Comparison of ENCODE assay signal across 25 cellular contexts in the genomic region with DNA sequence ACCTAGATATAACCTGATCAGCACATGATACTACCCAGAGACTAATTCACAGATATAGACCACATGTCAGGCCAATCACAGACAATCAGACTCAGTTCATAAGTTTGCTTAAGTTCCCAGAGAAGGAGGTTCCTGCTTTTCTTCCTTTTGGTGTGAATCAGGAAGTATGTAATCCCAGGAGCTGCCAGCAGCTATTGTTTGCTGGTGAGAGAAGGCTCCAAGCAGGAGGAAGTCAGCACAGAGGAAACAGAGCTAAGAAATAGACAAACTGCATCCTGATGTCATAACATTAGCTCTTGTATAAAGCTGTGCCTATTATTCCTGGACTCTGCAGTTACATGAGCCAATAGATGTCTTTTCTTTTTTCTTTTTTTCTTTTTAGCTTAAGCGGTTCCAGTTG. TPM values are rescaled to one million over a fixed set of nuclear protein-coding genes. Genes with fewer than 3 reads are reported as not detected.
A peak's percentile ranks its signal among the peaks of the same experiment; 100 is the strongest.
DNase-seq lines count a peak whose midpoint lies in the region; ATAC-seq, FAIRE-seq and TF ChIP-seq lines count a peak whose summit lies in the region.
"Had no signal": no experiment of that assay in that cellular context is flagged by ENCODE, and none has a peak within 500 bp of the region (broad histone marks: within the 10 kb centered on the region; RNA-seq: fewer than 3 reads in every experiment).

No MANE protein-coding gene starts in this region.

- peak; percentile 69 to 91 (median 78) for ATAC-seq in heart right ventricle
- no peak for ATAC-seq in Right ventricle myocardium inferior
- ATAC-seq in right cardiac atrium = peak; percentile 63 to 84
- ATAC-seq in GM19467 (IDR thresholded peaks at IDR 0.05; ENCODE audit: unreplicated experiment) = no peak
- ATAC-seq: activated CD4-positive, CD25-positive, alpha-beta regulatory T cell treated with anti-CD3 and anti-CD28 coated beads, Interleukin-2, amount 50 U/mL, for 24 hours; activated CD8-positive, alpha-beta T cell treated with anti-CD3 and anti-CD28 coated beads for 36 hours had no signal

- no peak overlapping the region for H3K4me3 Mint-ChIP-seq in nephron progenitor cell
- H3K4me3 Mint-ChIP-seq: activated CD8-positive, alpha-beta T cell treated with anti-CD3 and anti-CD28 coated beads for 36 hours; memory B cell had no signal

- H3K27me3 ChIP-seq in heart right ventricle = no peaks in the 10 kb centered on the region
- no peaks in the 10 kb centered on the region for H3K27me3 ChIP-seq in bronchial epithelial cell (ENCODE audit: control insufficient read depth, insufficient read depth, low read length)
- H3K27me3 ChIP-seq in right cardiac atrium (ENCODE audit: control insufficient read depth, insufficient read depth) = no peaks in the 10 kb centered on the region
- H3K27me3 ChIP-seq: BE2C, upper lobe of left lung had no signal

- intact Hi-C loops in heart right ventricle (cut with DNase I) (loop anchor here in 1 of 10 donors (5.0 kb wide), 1 partner anchor 55 kb away; no protein-coding TSS in a partner anchor), Right ventricle myocardium inferior (cut with DNase I) (no loop called here), right cardiac atrium (cut with DNase I) (no loop called here)

- no peaks in the 10 kb centered on the region for H3K4me1 Mint-ChIP-seq in nephron progenitor cell
- H3K4me1 Mint-ChIP-seq: memory B cell had no signal

- H3K4me3 ChIP-seq in heart right ventricle = no peak overlapping the region
- no peak overlapping the region for H3K4me3 ChIP-seq in bronchial epithelial cell (ENCODE audit: low read depth, low read length)
- no peak overlapping the region for H3K4me3 ChIP-seq in right cardiac atrium (ENCODE audit: low read length)
- H3K4me3 ChIP-seq: prostate gland, upper lobe of left lung had no signal

- H3K9me3 ChIP-seq in heart right ventricle (peaks cover 0 to 10% (median 0%) of the 10 kb centered on the region in 11 donors), right cardiac atrium (ENCODE audit: control insufficient read depth, low read length) (no peaks in the 10 kb centered on the region)
- H3K9me3 ChIP-seq: BE2C, prostate gland, upper lobe of left lung had no signal

- no peak overlapping the region for H3K27ac Mint-ChIP-seq in nephron progenitor cell
- H3K27ac Mint-ChIP-seq: activated CD8-positive, alpha-beta T cell treated with anti-CD3 and anti-CD28 coated beads for 36 hours; memory B cell had no signal

- FAIRE-seq in bronchial epithelial cell (lab: Jason Lieb, UNC) = no peak
- FAIRE-seq: frontal cortex, small intestine had no signal

- H3K27me3 Mint-ChIP-seq in nephron progenitor cell (ENCODE audit: low read depth, poor library complexity) = peaks cover 2% of the 10 kb centered on the region

- TF ChIP-seq CTCF in heart right ventricle (IDR thresholded peaks at IDR 0.05) (no peak), bronchial epithelial cell (IDR thresholded peaks at IDR 0.05; ENCODE audit: insufficient read depth, low read length, severe bottlenecking) (no peak), nephron progenitor cell (IDR thresholded peaks at IDR 0.05) (no peak)

- peak overlapping the region in 7 of 10 donors; percentile 42 to 68 (median 45) for H3K27ac ChIP-seq in heart right ventricle
- no peak overlapping the region for H3K27ac ChIP-seq in right cardiac atrium (ENCODE audit: low read length)
- H3K27ac ChIP-seq: prostate gland, RWPE1, upper lobe of left lung had no signal

- H3K9me3 Mint-ChIP-seq in nephron progenitor cell = peaks cover 29% of the 10 kb centered on the region
- H3K9me3 Mint-ChIP-seq: memory B cell had no signal

- H3K36me3 ChIP-seq in heart right ventricle (no peaks in the 10 kb centered on the region), bronchial epithelial cell (ENCODE audit: control insufficient read depth, insufficient read depth, low read length) (no peaks in the 10 kb centered on the region)
- H3K36me3 ChIP-seq: BE2C, prostate gland, upper lobe of left lung had no signal

- DNase-seq in heart right ventricle (peak in 1 of 2 donors; percentile 31), Right ventricle myocardium inferior (ENCODE audit: missing footprints) (no peak), bronchial epithelial cell (ENCODE audit: low read depth) (peak; percentile 19), right cardiac atrium (no peak), RPMI8226 (no peak), nephron progenitor cell (no peak), hepatic stellate cell (ENCODE audit: low spot score) (no peak)
- DNase-seq: activated CD8-positive, alpha-beta T cell treated with anti-CD3 and anti-CD28 coated beads for 36 hours; activated gamma-delta T cell treated with Interleukin-2 at 50 U/mL for 16 hours; activated T-cell treated with anti-CD3 and anti-CD28 coated beads for 4 hours; BE2C; DMS79 treated with DMSO at 0.1 percent for 48 hours; effector CD4-positive, alpha-beta T cell; MM.1S; NCI-H146; small intestine; stimulated activated CD4-positive, alpha-beta T cell treated with anti-CD3 and anti-CD28 coated beads, Interleukin-1b, Interleukin-23, amount 100 ng/mL, for 48 hours; T-helper 9 cell; upper lobe of left lung had no signal

- 71 to 78% methylated on average over 1 of the region's 1 CpG for WGBS in heart right ventricle, 2 donors
- WGBS in right cardiac atrium = 70% methylated on average over 1 of the region's 1 CpG

- no peaks in the 10 kb centered on the region for H3K36me3 Mint-ChIP-seq in nephron progenitor cell (ENCODE audit: low read depth)
- H3K36me3 Mint-ChIP-seq: memory B cell had no signal

- H3K4me1 ChIP-seq in heart right ventricle (peaks cover 0 to 28% (median 11%) of the 10 kb centered on the region in 9 donors), right cardiac atrium (ENCODE audit: control insufficient read depth, insufficient read depth, low read length) (peaks cover 2% of the 10 kb centered on the region)
- H3K4me1 ChIP-seq: prostate gland had no signal

RNA-seq across cellular contexts. Expression of a gene that starts 50.9 kb away (rescaled TPM):
- 10 to 100 TPM in 6 of 10 donors, 1 to 10 TPM in 4; 3.2 to 75.9 (median 12.1) TPM for total RNA-seq in heart right ventricle
- 1 to 10 TPM; 7.8 to 8.5 TPM for polyA plus RNA-seq in heart right ventricle
- 7.9 TPM for total RNA-seq in Right ventricle myocardium inferior
- total RNA-seq in bronchial epithelial cell = 6.1 and 28.4 TPM in 2 replicates
- total RNA-seq in right cardiac atrium = 10 to 100 TPM in 3 of 4 donors, 1 to 10 TPM in 1; 8.3 to 47.7 (median 28.4) TPM
- polyA plus RNA-seq in right cardiac atrium = 63.9 TPM

Comparison
In these comparisons a context has a peak if more than half of its experiments do, and no peak if none do; other contexts are left out.
1. ATAC-seq: peak in heart right ventricle (8 of 8) and right cardiac atrium (2 of 2); none in Right ventricle myocardium inferior (single experiment) and GM19467 (single experiment).